In the genomic region with DNA sequence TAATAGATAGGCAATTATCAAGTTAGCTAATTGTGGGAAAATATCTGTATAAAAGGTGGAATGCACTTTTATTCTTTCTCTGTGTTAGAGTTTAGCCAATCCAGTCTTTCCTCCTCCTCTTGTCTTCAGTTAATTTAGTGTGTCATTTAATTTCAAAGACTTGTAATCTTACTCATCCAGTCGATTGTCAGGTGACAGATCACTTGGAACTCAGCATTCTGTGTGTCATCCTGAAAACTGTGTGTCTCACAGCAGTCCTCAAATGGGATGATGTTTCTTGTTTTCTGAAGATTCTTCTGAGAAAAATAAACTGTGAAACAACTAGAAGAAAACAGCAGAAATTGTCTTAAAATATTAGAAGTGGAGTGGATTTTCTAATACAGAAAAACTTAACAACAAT, we compare ENCODE assay signal across 16 cellular contexts. TPM values are rescaled to one million over a fixed set of nuclear protein-coding genes. Genes with fewer than 3 reads are reported as not detected.
DNase-seq lines count a peak whose midpoint lies in the region; ATAC-seq, FAIRE-seq and TF ChIP-seq lines count a peak whose summit lies in the region.
"Had no signal": no experiment of that assay in that cellular context is flagged by ENCODE, and none has a peak within 500 bp of the region (broad histone marks: within the 10 kb centered on the region; RNA-seq: fewer than 3 reads in every experiment).

No MANE protein-coding gene starts in this region.

- no peaks in the 10 kb centered on the region for H3K36me3 ChIP-seq in bronchial epithelial cell (ENCODE audit: control insufficient read depth, insufficient read depth, low read length)
- H3K36me3 ChIP-seq: HAP-1 had no signal

- peak; percentile 5 for DNase-seq in Caki2 (ENCODE audit: low read depth)
- no peak for DNase-seq in HTR-8/SVneo (ENCODE audit: insufficient read length, low spot score)
- peak; percentile 15 for DNase-seq in bronchial epithelial cell (ENCODE audit: low read depth)
- peak; percentile 69 for DNase-seq in kidney tubule cell (ENCODE audit: low spot score)
- no peak for DNase-seq in activated CD4-positive, alpha-beta T cell treated with anti-CD3 and anti-CD28 coated beads for 4 hours
- no peak for DNase-seq in NOMO-1 treated with dmso at 0.1 percent for 144 hours (lab: John Stamatoyannopoulos, UW; ENCODE audit: unreplicated experiment)
- DNase-seq: CD8-positive, alpha-beta T cell; COR-L47; HFFc6; KG1 had no signal

- no peak for TF ChIP-seq CTCF in bronchial epithelial cell (IDR thresholded peaks at IDR 0.05; ENCODE audit: insufficient read depth, low read length, severe bottlenecking)

- no peaks in the 10 kb centered on the region for H3K27me3 ChIP-seq in bronchial epithelial cell (ENCODE audit: control insufficient read depth, insufficient read depth, low read length)

- ATAC-seq in HG02852 (IDR thresholded peaks at IDR 0.05; ENCODE audit: unreplicated experiment): no peak
- ATAC-seq: CD8-positive, alpha-beta T cell had no signal

- FAIRE-seq in HTR-8/SVneo (lab: Jason Lieb, UNC) (peak; percentile 9), bronchial epithelial cell (lab: Jason Lieb, UNC) (no peak)
- FAIRE-seq: H1 had no signal

- in situ Hi-C loops in Caki2 (cut with HindIII; ENCODE audit: low pct_unique_long_range_greater_than_20kb, low sequenced_read_pairs): no loop called here

- no peak overlapping the region for H3K4me3 ChIP-seq in bronchial epithelial cell (ENCODE audit: low read depth, low read length)
- H3K4me3 ChIP-seq: HAP-1 had no signal

RNA-seq across cellular contexts. Expression of gene KRTAP4-1, which starts 0.3 kb away (rescaled TPM):
- not detected in 2 replicates for total RNA-seq in Caki2 (2014; rRNA removed; shearing (Covaris generic); ENCODE audit: low replicate concordance)
- total RNA-seq in bronchial epithelial cell: not detected in 2 replicates
- total RNA-seq: A172; B cell; CD8-positive, alpha-beta T cell; H1; HFFc6; HT-29 had no signal

RNA-seq across cellular contexts. Expression of gene KRTAP9-1, which starts 4.7 kb away (rescaled TPM):
- total RNA-seq in Caki2 (2014; rRNA removed; shearing (Covaris generic); ENCODE audit: low replicate concordance): not detected in 2 replicates
- total RNA-seq in bronchial epithelial cell: not detected in 2 replicates
- total RNA-seq: A172; B cell; CD8-positive, alpha-beta T cell; H1; HFFc6; HT-29 had no signal

RNA-seq across cellular contexts. Expression of gene KRTAP4-2, which starts 7.0 kb away (rescaled TPM):
- not detected in 2 replicates for total RNA-seq in Caki2 (2014; rRNA removed; shearing (Covaris generic); ENCODE audit: low replicate concordance)
- total RNA-seq in bronchial epithelial cell: not detected in 2 replicates
- total RNA-seq: A172; B cell; CD8-positive, alpha-beta T cell; H1; HFFc6; HT-29 had no signal

RNA-seq across cellular contexts. Expression of gene KRTAP4-3, which starts 17.0 kb away (rescaled TPM):
- not detected in 2 replicates for total RNA-seq in Caki2 (2014; rRNA removed; shearing (Covaris generic); ENCODE audit: low replicate concordance)
- total RNA-seq in bronchial epithelial cell: not detected in 2 replicates
- total RNA-seq: A172; B cell; CD8-positive, alpha-beta T cell; H1; HFFc6; HT-29 had no signal

RNA-seq across cellular contexts. Expression of gene KRTAP4-4, which starts 24.5 kb away (rescaled TPM):
- total RNA-seq in Caki2 (2014; rRNA removed; shearing (Covaris generic); ENCODE audit: low replicate concordance): not detected in 2 replicates
- not detected in 2 replicates for total RNA-seq in bronchial epithelial cell
- total RNA-seq: A172; B cell; CD8-positive, alpha-beta T cell; H1; HFFc6; HT-29 had no signal

Comparison
In these comparisons a context has a peak if more than half of its experiments do, and no peak if none do; other contexts are left out.
1. DNase-seq: peak in Caki2 (single experiment), bronchial epithelial cell (single experiment) and kidney tubule cell (single experiment); none in HTR-8/SVneo (single experiment), activated CD4-positive, alpha-beta T cell treated with anti-CD3 and anti-CD28 coated beads for 4 hours (0 of 2) and NOMO-1 treated with dmso at 0.1 percent for 144 hours (single experiment).